Comparison of ENCODE assay signal across 20 cellular contexts in the genomic region with DNA sequence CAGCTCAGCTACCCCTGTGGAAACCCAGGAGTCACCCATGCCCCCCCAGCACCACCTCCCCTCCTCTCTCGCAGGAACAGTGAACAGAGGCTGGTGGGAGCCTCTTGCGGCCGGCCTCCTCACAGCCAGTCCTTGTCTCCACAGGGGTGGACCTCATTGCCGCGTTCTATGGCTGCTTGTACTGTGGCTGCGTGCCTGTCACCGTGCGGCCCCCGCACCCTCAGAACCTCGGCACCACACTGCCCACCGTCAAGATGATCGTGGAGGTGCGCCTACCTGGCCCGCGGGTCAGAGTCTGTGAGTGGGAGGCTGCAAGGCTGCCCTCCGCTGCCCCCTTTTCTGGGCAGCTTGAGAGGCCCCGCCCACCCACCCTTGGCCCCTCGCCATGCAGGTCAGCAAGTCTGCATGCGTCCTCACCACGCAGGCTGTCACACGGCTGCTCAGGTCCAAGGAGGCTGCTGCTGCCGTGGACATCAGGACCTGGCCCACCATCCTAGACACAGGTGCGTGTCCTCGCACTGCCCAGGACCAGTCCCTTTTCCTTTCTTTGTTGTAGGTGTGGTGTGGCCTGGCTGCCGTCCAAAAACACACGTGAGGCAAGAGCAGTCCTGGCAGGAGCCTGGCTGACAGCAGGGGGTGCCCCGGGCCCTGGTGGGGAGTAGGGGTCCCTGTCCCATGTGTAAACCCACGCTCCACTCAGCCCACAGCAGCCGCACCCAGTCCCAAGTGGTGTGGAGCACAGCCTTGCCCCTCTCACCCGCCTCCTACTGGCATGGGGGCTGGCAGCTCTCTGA. TPM values are rescaled to one million over a fixed set of nuclear protein-coding genes. Genes with fewer than 3 reads are reported as not detected.
DNase-seq lines count a peak whose midpoint lies in the region; ATAC-seq and TF ChIP-seq lines count a peak whose summit lies in the region.
"Had no signal": no experiment of that assay in that cellular context is flagged by ENCODE, and none has a peak within 500 bp of the region (broad histone marks: within the 10 kb centered on the region; RNA-seq: fewer than 3 reads in every experiment).

No MANE protein-coding gene starts in this region.

- DNase-seq in DMS79 treated with DMSO at 0.1 percent for 48 hours (lab: John Stamatoyannopoulos, UW): peak; percentile 4
- DNase-seq in DMS79 (lab: John Stamatoyannopoulos, UW): no peak
- DNase-seq in activated naive CD8-positive, alpha-beta T cell treated with anti-CD3 and anti-CD28 coated beads, Interleukin-2, amount 10 ng/mL, durations not matched to agents 7 days and 5 days: no peak
- no peak for DNase-seq in activated naive CD8-positive, alpha-beta T cell treated with anti-CD3 and anti-CD28 coated beads for 36 hours
- no peak for DNase-seq in immature natural killer cell
- peak in 1 of 2 donors; percentile 43 for DNase-seq in stimulated activated effector memory CD8-positive, alpha-beta T cell treated with anti-CD3 and anti-CD28 coated beads, Interleukin-12 subunit alpha, Interleukin-12 subunit beta, amount 100 ng/mL, for 72 hours (ENCODE audit: low spot score in 2 of 2)
- DNase-seq in GM10266 (ENCODE audit: extremely low spot score): no peak
- DNase-seq in caudate nucleus (lab: John Stamatoyannopoulos, UW): no peak
- DNase-seq: 8988T; BE2C; NCI-H146; NCI-H510A treated with DMSO at 0.1 percent for 48 hours; retina; SIG-M5; stimulated activated CD4-positive, alpha-beta T cell treated with anti-CD3 and anti-CD28 coated beads, Interleukin-15, amount 100 ng/mL, for 24 hours had no signal

- H3K27ac Mint-ChIP-seq in activated naive CD8-positive, alpha-beta T cell treated with anti-CD3 and anti-CD28 coated beads, Interleukin-2, amount 10 ng/mL, durations not matched to agents 7 days and 5 days: peak overlapping the region; percentile 10
- H3K27ac Mint-ChIP-seq in activated naive CD8-positive, alpha-beta T cell treated with anti-CD3 and anti-CD28 coated beads for 36 hours: no peak overlapping the region
- H3K27ac Mint-ChIP-seq in immature natural killer cell: peak overlapping the region; percentile 93 to 100 (median 98)
- peak overlapping the region; percentile 54 for H3K27ac Mint-ChIP-seq in stimulated activated effector memory CD8-positive, alpha-beta T cell treated with anti-CD3 and anti-CD28 coated beads, Interleukin-12 subunit alpha, Interleukin-12 subunit beta, amount 100 ng/mL, for 72 hours
- H3K27ac Mint-ChIP-seq: stimulated activated memory B cell treated with anti-CD40 and anti-IgM and Interleukin-4, amounts not matched to agents 10 μg/mL and 1 μg/mL and 100 μg/mL, for 72 hours; WTC11 had no signal

- no peak overlapping the region for H3K27ac ChIP-seq in caudate nucleus (ENCODE audit: low read depth, low read length)
- H3K27ac ChIP-seq: ascending aorta had no signal

- H3K9me3 Mint-ChIP-seq in activated naive CD8-positive, alpha-beta T cell treated with anti-CD3 and anti-CD28 coated beads, Interleukin-2, amount 10 ng/mL, durations not matched to agents 7 days and 5 days: no peaks in the 10 kb centered on the region
- H3K9me3 Mint-ChIP-seq in activated naive CD8-positive, alpha-beta T cell treated with anti-CD3 and anti-CD28 coated beads for 36 hours: no peaks in the 10 kb centered on the region
- no peaks in the 10 kb centered on the region for H3K9me3 Mint-ChIP-seq in immature natural killer cell
- no peaks in the 10 kb centered on the region for H3K9me3 Mint-ChIP-seq in stimulated activated effector memory CD8-positive, alpha-beta T cell treated with anti-CD3 and anti-CD28 coated beads, Interleukin-12 subunit alpha, Interleukin-12 subunit beta, amount 100 ng/mL, for 72 hours
- H3K9me3 Mint-ChIP-seq: stimulated activated memory B cell treated with anti-CD40 and anti-IgM and Interleukin-4, amounts not matched to agents 10 μg/mL and 1 μg/mL and 100 μg/mL, for 72 hours; WTC11 had no signal

- ATAC-seq in activated naive CD8-positive, alpha-beta T cell treated with anti-CD3 and anti-CD28 coated beads, Interleukin-2, amount 10 ng/mL, durations not matched to agents 7 days and 5 days (ENCODE audit: low read depth): no peak
- no peak for ATAC-seq in stimulated activated effector memory CD8-positive, alpha-beta T cell treated with anti-CD3 and anti-CD28 coated beads, Interleukin-12 subunit alpha, Interleukin-12 subunit beta, amount 100 ng/mL, for 72 hours
- ATAC-seq: stimulated activated memory B cell treated with anti-CD40 and anti-IgM and Interleukin-4, amounts not matched to agents 10 μg/mL and 1 μg/mL and 100 μg/mL, for 72 hours; WTC11 had no signal

- H3K36me3 Mint-ChIP-seq in activated naive CD8-positive, alpha-beta T cell treated with anti-CD3 and anti-CD28 coated beads, Interleukin-2, amount 10 ng/mL, durations not matched to agents 7 days and 5 days: peaks cover 27% of the 10 kb centered on the region
- peaks cover 25% of the 10 kb centered on the region for H3K36me3 Mint-ChIP-seq in activated naive CD8-positive, alpha-beta T cell treated with anti-CD3 and anti-CD28 coated beads for 36 hours
- peaks cover 31 to 54% (median 51%) of the 10 kb centered on the region in 3 donors for H3K36me3 Mint-ChIP-seq in immature natural killer cell
- H3K36me3 Mint-ChIP-seq in stimulated activated effector memory CD8-positive, alpha-beta T cell treated with anti-CD3 and anti-CD28 coated beads, Interleukin-12 subunit alpha, Interleukin-12 subunit beta, amount 100 ng/mL, for 72 hours: peaks cover 28% of the 10 kb centered on the region

- no peak overlapping the region for H3K4me3 Mint-ChIP-seq in activated naive CD8-positive, alpha-beta T cell treated with anti-CD3 and anti-CD28 coated beads, Interleukin-2, amount 10 ng/mL, durations not matched to agents 7 days and 5 days
- no peak overlapping the region for H3K4me3 Mint-ChIP-seq in activated naive CD8-positive, alpha-beta T cell treated with anti-CD3 and anti-CD28 coated beads for 36 hours
- peak overlapping the region in 1 of 5 donors; percentile 45 for H3K4me3 Mint-ChIP-seq in immature natural killer cell
- no peak overlapping the region for H3K4me3 Mint-ChIP-seq in stimulated activated effector memory CD8-positive, alpha-beta T cell treated with anti-CD3 and anti-CD28 coated beads, Interleukin-12 subunit alpha, Interleukin-12 subunit beta, amount 100 ng/mL, for 72 hours
- H3K4me3 Mint-ChIP-seq: stimulated activated memory B cell treated with anti-CD40 and anti-IgM and Interleukin-4, amounts not matched to agents 10 μg/mL and 1 μg/mL and 100 μg/mL, for 72 hours; WTC11 had no signal

- POLR2A ChIA-PET in activated naive CD8-positive, alpha-beta T cell treated with anti-CD3 and anti-CD28 coated beads, Interleukin-2, amount 10 ng/mL, durations not matched to agents 7 days and 5 days (lab: Charles Lee): interaction anchor here (0.9 to 4.9 kb wide), 3 partner anchors 67 to 129 kb away, joined by 3 to 43 read pairs (median 3); partner anchors contain the start of gene PRMT2

- peaks cover 46% of the 10 kb centered on the region for H3K4me1 Mint-ChIP-seq in activated naive CD8-positive, alpha-beta T cell treated with anti-CD3 and anti-CD28 coated beads, Interleukin-2, amount 10 ng/mL, durations not matched to agents 7 days and 5 days
- peaks cover 65% of the 10 kb centered on the region for H3K4me1 Mint-ChIP-seq in activated naive CD8-positive, alpha-beta T cell treated with anti-CD3 and anti-CD28 coated beads for 36 hours
- peaks cover 61 to 70% of the 10 kb centered on the region in 2 donors for H3K4me1 Mint-ChIP-seq in immature natural killer cell
- peaks cover 52% of the 10 kb centered on the region for H3K4me1 Mint-ChIP-seq in stimulated activated effector memory CD8-positive, alpha-beta T cell treated with anti-CD3 and anti-CD28 coated beads, Interleukin-12 subunit alpha, Interleukin-12 subunit beta, amount 100 ng/mL, for 72 hours
- H3K4me1 Mint-ChIP-seq: WTC11 had no signal

- TF ChIP-seq CTCF in GM10266 (IDR thresholded peaks at IDR 0.05; ENCODE audit: control insufficient read depth, insufficient read depth, low read depth, missing control alignments): no peak

- no peaks in the 10 kb centered on the region for H3K27me3 Mint-ChIP-seq in activated naive CD8-positive, alpha-beta T cell treated with anti-CD3 and anti-CD28 coated beads, Interleukin-2, amount 10 ng/mL, durations not matched to agents 7 days and 5 days
- no peaks in the 10 kb centered on the region for H3K27me3 Mint-ChIP-seq in activated naive CD8-positive, alpha-beta T cell treated with anti-CD3 and anti-CD28 coated beads for 36 hours
- peaks cover 11 to 37% (median 14%) of the 10 kb centered on the region in 3 donors for H3K27me3 Mint-ChIP-seq in immature natural killer cell (ENCODE audit: low read depth in 3 of 3)
- H3K27me3 Mint-ChIP-seq: stimulated activated memory B cell treated with anti-CD40 and anti-IgM and Interleukin-4, amounts not matched to agents 10 μg/mL and 1 μg/mL and 100 μg/mL, for 72 hours had no signal

RNA-seq across cellular contexts. Expression of gene S100B, which starts 50.3 kb away (rescaled TPM):
- 10 to 100 TPM; 15.8 to 16.3 TPM for total RNA-seq in activated naive CD8-positive, alpha-beta T cell treated with anti-CD3 and anti-CD28 coated beads, Interleukin-2, amount 10 ng/mL, durations not matched to agents 7 days and 5 days
- total RNA-seq in activated naive CD8-positive, alpha-beta T cell treated with anti-CD3 and anti-CD28 coated beads for 36 hours: 10 to 100 TPM in 1 of 2 experiments, 1 to 10 TPM in 1; 8.7 to 10.5 TPM
- 100 to 1,000 TPM in 1 of 3 donors, 10 to 100 TPM in 2; 12.6 to 138 (median 67.6) TPM for polyA plus RNA-seq in immature natural killer cell
- total RNA-seq: T-helper 2 cell treated with Interferon-gamma antibody and Interleukin-4, amounts not matched to agents 100 ng/mL and 5 ng/mL, for 36 hours had no signal
- polyA plus RNA-seq: keratinocyte had no signal
